ENCODE assay signal across 8 cellular contexts in genomic region chr9:13942695-13943094, GRCh38.
DNase-seq lines count a peak whose midpoint lies in the region; ATAC-seq and TF ChIP-seq lines count a peak whose summit lies in the region.
"Had no signal": no experiment of that assay in that cellular context is flagged by ENCODE, and none has a peak within 500 bp of the region (broad histone marks: within the 10 kb centered on the region; RNA-seq: fewer than 3 reads in every experiment).

No MANE protein-coding gene starts in this region.

- no peaks in the 10 kb centered on the region for H3K36me3 ChIP-seq in MG63
- no peaks in the 10 kb centered on the region for H3K36me3 ChIP-seq in gastrocnemius medialis
- H3K36me3 ChIP-seq in tibial nerve = no peaks in the 10 kb centered on the region
- H3K36me3 ChIP-seq in upper lobe of right lung = no peaks in the 10 kb centered on the region
- H3K36me3 ChIP-seq: esophagus squamous epithelium had no signal

- H3K4me1 ChIP-seq in gastrocnemius medialis = peaks cover 5 to 9% of the 10 kb centered on the region in 2 donors
- peaks cover 0 to 27% (median 10%) of the 10 kb centered on the region in 4 donors for H3K4me1 ChIP-seq in tibial nerve
- no peaks in the 10 kb centered on the region for H3K4me1 ChIP-seq in upper lobe of right lung

- in situ Hi-C loops in gastrocnemius medialis (cut with MboI; ENCODE audit: low sequenced_read_pairs in 4 of 4) = no loop called here

- H3K27me3 ChIP-seq in MG63 = no peaks in the 10 kb centered on the region
- no peaks in the 10 kb centered on the region for H3K27me3 ChIP-seq in gastrocnemius medialis
- H3K27me3 ChIP-seq in tibial nerve = no peaks in the 10 kb centered on the region
- no peaks in the 10 kb centered on the region for H3K27me3 ChIP-seq in upper lobe of right lung
- H3K27me3 ChIP-seq: esophagus squamous epithelium had no signal

- ATAC-seq in gastrocnemius medialis = peak; percentile 97
- ATAC-seq in HG02642 (IDR thresholded peaks at IDR 0.05; ENCODE audit: poor library complexity, unreplicated experiment) = no peak
- no peak for ATAC-seq in upper lobe of right lung

- no peak for TF ChIP-seq CTCF in gastrocnemius medialis (IDR thresholded peaks at IDR 0.05 in 4 of 5, conservative IDR thresholded peaks at IDR 0.05 in 1 of 5)
- TF ChIP-seq CTCF in tibial nerve (IDR thresholded peaks at IDR 0.05) = no peak
- no peak for TF ChIP-seq CTCF in upper lobe of right lung (IDR thresholded peaks at IDR 0.05)

- TF ChIP-seq POLR2A in gastrocnemius medialis (IDR thresholded peaks at IDR 0.05) (no peak), tibial nerve (IDR thresholded peaks at IDR 0.05) (no peak)

- 72 to 79% methylated on average over 4 of the region's 4 CpGs for WGBS in tibial nerve, 2 donors

- DNase-seq in GM04503 (ENCODE audit: low read depth) = peak; percentile 66
- DNase-seq in MG63 = peak; percentile 96
- DNase-seq in fibroblast of gingiva (ENCODE audit: low read depth) = peak; percentile 88
- DNase-seq in gastrocnemius medialis = peak; percentile 15 to 41
- no peak for DNase-seq in tibial nerve (ENCODE audit: low spot score in 2 of 2)
- no peak for DNase-seq in upper lobe of right lung
- DNase-seq: esophagus squamous epithelium had no signal

- H3K9me3 ChIP-seq in MG63 (peaks cover 2% of the 10 kb centered on the region; the same call in 1 of the 2 replicates), gastrocnemius medialis (no peaks in the 10 kb centered on the region), tibial nerve (no peaks in the 10 kb centered on the region), upper lobe of right lung (no peaks in the 10 kb centered on the region)
- H3K9me3 ChIP-seq: esophagus squamous epithelium had no signal

- intact Hi-C loops in gastrocnemius medialis (cut with DNase I; ENCODE audit: low total_unique reads) (no loop called here), upper lobe of right lung (cut with DNase I) (no loop called here)

- no peak overlapping the region for H3K4me3 ChIP-seq in MG63
- no peak overlapping the region for H3K4me3 ChIP-seq in gastrocnemius medialis
- H3K4me3 ChIP-seq in tibial nerve = no peak overlapping the region
- no peak overlapping the region for H3K4me3 ChIP-seq in upper lobe of right lung
- H3K4me3 ChIP-seq: esophagus squamous epithelium had no signal

- TF ChIP-seq EP300 in tibial nerve (IDR thresholded peaks at IDR 0.05) = no peak

- H3K27ac ChIP-seq in gastrocnemius medialis = peak overlapping the region in 3 of 4 donors; percentile 8 to 44 (median 20)
- H3K27ac ChIP-seq in tibial nerve = no peak overlapping the region
- no peak overlapping the region for H3K27ac ChIP-seq in upper lobe of right lung

Comparison
In these comparisons a context has a peak if more than half of its experiments do, and no peak if none do; other contexts are left out.
1. DNase-seq: peak in GM04503 (single experiment), MG63 (single experiment), fibroblast of gingiva (single experiment) and gastrocnemius medialis (2 of 2); none in tibial nerve (0 of 2) and upper lobe of right lung (single experiment).
2. ATAC-seq: peak in gastrocnemius medialis (2 of 2); none in HG02642 (single experiment) and upper lobe of right lung (single experiment).
3. H3K27ac ChIP-seq: peak in gastrocnemius medialis (3 of 4); none in tibial nerve (0 of 4) and upper lobe of right lung (single experiment).